In genomic region chr1:245990315-245991022, GRCh38 we compare ENCODE assay signal across 23 cellular contexts.
DNase-seq lines count a peak whose midpoint lies in the region; ATAC-seq, FAIRE-seq and TF ChIP-seq lines count a peak whose summit lies in the region.
"Had no signal": no experiment of that assay in that cellular context is flagged by ENCODE, and none has a peak within 500 bp of the region (broad histone marks: within the 10 kb centered on the region; RNA-seq: fewer than 3 reads in every experiment).

No MANE protein-coding gene starts in this region.

- DNase-seq in GM12891 (ENCODE audit: insufficient read length, low spot score) (no peak), SK-N-DZ (ENCODE audit: low spot score) (peak; percentile 17), mesothelial cell of epicardium (ENCODE audit: low spot score in 2 of 2, unreplicated experiment in 2 of 2) (no peak), anterior cingulate cortex (lab: John Stamatoyannopoulos, UW) (no peak), ascending aorta (ENCODE audit: low spot score in 2 of 2) (no peak), progenitor cell of endocrine pancreas (ENCODE audit: low spot score, unreplicated experiment) (no peak)
- DNase-seq: activated CD4-positive, alpha-beta memory T cell treated with anti-CD3 and anti-CD28 coated beads for 36 hours; activated naive CD8-positive, alpha-beta T cell treated with anti-CD3 and anti-CD28 coated beads, Interleukin-2, amount 50 U/mL, for 24 hours; activated T-cell treated with anti-CD3 and anti-CD28 coated beads, Interleukin-2, amount 50 U/mL, for 72 hours; CD4-positive, CD25-positive, alpha-beta regulatory T cell; DND-41; Kasumi-1; kidney glomerular epithelial cell; NCI-H1694; NCI-H446 treated with DMSO at 0.1 percent for 48 hours; ovary; PC-3; upper lobe of right lung had no signal

- H3K4me3 Mint-ChIP-seq in mesothelial cell of epicardium (no peak overlapping the region), progenitor cell of endocrine pancreas (ENCODE audit: low read depth) (no peak overlapping the region)
- H3K4me3 Mint-ChIP-seq: activated CD4-positive, alpha-beta memory T cell treated with anti-CD3 and anti-CD28 coated beads for 36 hours; activated naive CD8-positive, alpha-beta T cell treated with anti-CD3 and anti-CD28 coated beads, Interleukin-2, amount 50 U/mL, for 24 hours; activated T-cell treated with anti-CD3 and anti-CD28 coated beads, Interleukin-2, amount 50 U/mL, for 72 hours; CD4-positive, CD25-positive, alpha-beta regulatory T cell; stimulated activated effector memory CD8-positive, alpha-beta T cell treated with anti-CD3 and anti-CD28 coated beads, Interleukin-12 subunit alpha, Interleukin-12 subunit beta, amount 100 ng/mL, for 72 hours had no signal

- ATAC-seq in GM19463 (IDR thresholded peaks at IDR 0.05; ENCODE audit: unreplicated experiment) (peak; percentile 94), HG03175 (IDR thresholded peaks at IDR 0.05; ENCODE audit: unreplicated experiment) (peak; percentile 66)
- ATAC-seq: activated naive CD8-positive, alpha-beta T cell treated with anti-CD3 and anti-CD28 coated beads, Interleukin-2, amount 50 U/mL, for 24 hours; activated T-cell treated with anti-CD3 and anti-CD28 coated beads, Interleukin-2, amount 50 U/mL, for 72 hours; PC-3; stimulated activated effector memory CD8-positive, alpha-beta T cell treated with anti-CD3 and anti-CD28 coated beads, Interleukin-12 subunit alpha, Interleukin-12 subunit beta, amount 100 ng/mL, for 72 hours; upper lobe of right lung had no signal

- H3K4me1 ChIP-seq in ascending aorta, result no peaks in the 10 kb centered on the region

- H3K27ac Mint-ChIP-seq in mesothelial cell of epicardium, result no peak overlapping the region
- H3K27ac Mint-ChIP-seq in progenitor cell of endocrine pancreas, result no peak overlapping the region
- H3K27ac Mint-ChIP-seq: activated CD4-positive, alpha-beta memory T cell treated with anti-CD3 and anti-CD28 coated beads for 36 hours; activated naive CD8-positive, alpha-beta T cell treated with anti-CD3 and anti-CD28 coated beads, Interleukin-2, amount 50 U/mL, for 24 hours; activated T-cell treated with anti-CD3 and anti-CD28 coated beads, Interleukin-2, amount 50 U/mL, for 72 hours; stimulated activated effector memory CD8-positive, alpha-beta T cell treated with anti-CD3 and anti-CD28 coated beads, Interleukin-12 subunit alpha, Interleukin-12 subunit beta, amount 100 ng/mL, for 72 hours had no signal

- intact Hi-C loops in ascending aorta (cut with DNase I), result no loop called here

- H3K27me3 Mint-ChIP-seq in mesothelial cell of epicardium (ENCODE audit: low read depth) (no peaks in the 10 kb centered on the region), progenitor cell of endocrine pancreas (no peaks in the 10 kb centered on the region)
- H3K27me3 Mint-ChIP-seq: activated CD4-positive, alpha-beta memory T cell treated with anti-CD3 and anti-CD28 coated beads for 36 hours; activated naive CD8-positive, alpha-beta T cell treated with anti-CD3 and anti-CD28 coated beads, Interleukin-2, amount 50 U/mL, for 24 hours; CD4-positive, CD25-positive, alpha-beta regulatory T cell had no signal

- H3K9me3 Mint-ChIP-seq in mesothelial cell of epicardium (peaks cover 6% of the 10 kb centered on the region), progenitor cell of endocrine pancreas (ENCODE audit: low read depth) (peaks cover 3% of the 10 kb centered on the region)
- H3K9me3 Mint-ChIP-seq: activated CD4-positive, alpha-beta memory T cell treated with anti-CD3 and anti-CD28 coated beads for 36 hours; activated naive CD8-positive, alpha-beta T cell treated with anti-CD3 and anti-CD28 coated beads, Interleukin-2, amount 50 U/mL, for 24 hours; CD4-positive, CD25-positive, alpha-beta regulatory T cell; stimulated activated effector memory CD8-positive, alpha-beta T cell treated with anti-CD3 and anti-CD28 coated beads, Interleukin-12 subunit alpha, Interleukin-12 subunit beta, amount 100 ng/mL, for 72 hours had no signal

- TF ChIP-seq CTCF in mesothelial cell of epicardium (IDR thresholded peaks at IDR 0.05; ENCODE audit: unreplicated experiment) (no peak), ascending aorta (IDR thresholded peaks at IDR 0.05) (no peak), progenitor cell of endocrine pancreas (IDR thresholded peaks at IDR 0.05; ENCODE audit: unreplicated experiment) (no peak)

- H3K27me3 ChIP-seq in ascending aorta, result no peaks in the 10 kb centered on the region
- H3K27me3 ChIP-seq: cardiac muscle cell, ovary, upper lobe of right lung had no signal

- H3K36me3 Mint-ChIP-seq in mesothelial cell of epicardium (no peaks in the 10 kb centered on the region), progenitor cell of endocrine pancreas (ENCODE audit: insufficient read depth) (peaks cover 1% of the 10 kb centered on the region)
- H3K36me3 Mint-ChIP-seq: activated CD4-positive, alpha-beta memory T cell treated with anti-CD3 and anti-CD28 coated beads for 36 hours; stimulated activated effector memory CD8-positive, alpha-beta T cell treated with anti-CD3 and anti-CD28 coated beads, Interleukin-12 subunit alpha, Interleukin-12 subunit beta, amount 100 ng/mL, for 72 hours had no signal

- TF ChIP-seq POLR2A in GM12891 (IDR thresholded peaks at IDR 0.05; ENCODE audit: low read depth, low read length), result no peak

- H3K9me3 ChIP-seq in ascending aorta, result no peaks in the 10 kb centered on the region
- H3K9me3 ChIP-seq: ovary, upper lobe of right lung had no signal

- H3K4me1 Mint-ChIP-seq in mesothelial cell of epicardium (peaks cover 29% of the 10 kb centered on the region), progenitor cell of endocrine pancreas (ENCODE audit: low read depth) (peaks cover 6% of the 10 kb centered on the region)
- H3K4me1 Mint-ChIP-seq: activated naive CD8-positive, alpha-beta T cell treated with anti-CD3 and anti-CD28 coated beads, Interleukin-2, amount 50 U/mL, for 24 hours had no signal

- H3K27ac ChIP-seq in ascending aorta, result no peak overlapping the region
- H3K27ac ChIP-seq: ovary, skin epidermis, upper lobe of right lung had no signal

- no peaks in the 10 kb centered on the region for H3K36me3 ChIP-seq in ascending aorta
- H3K36me3 ChIP-seq: cardiac muscle cell, ovary, upper lobe of right lung had no signal

- FAIRE-seq in GM12891 (lab: Jason Lieb, UNC), result no peak

- no peak overlapping the region for H3K4me3 ChIP-seq in ascending aorta
- H3K4me3 ChIP-seq: cardiac muscle cell, ovary, skin epidermis, upper lobe of right lung had no signal

TF ChIP-seq in GM12891, 5 proteins besides CTCF, POLR2A, EP300 and RAD21:
- TF ChIP-seq PAX5 (IDR thresholded peaks at IDR 0.05; ENCODE audit: insufficient read depth, low read length, severe bottlenecking), result no peak
- 0 out of 2 replicates have a peak, but pooled peaks have one; percentile 8 for TF ChIP-seq SPI1 (IDR thresholded peaks at IDR 0.05; ENCODE audit: low read depth, low read length)
